28 cellular contexts compared by ENCODE assay signal in genomic region chr9:124032247-124032646, GRCh38. TPM values are rescaled to one million over a fixed set of nuclear protein-coding genes. Genes with fewer than 3 reads are reported as not detected.
DNase-seq lines count a peak whose midpoint lies in the region; ATAC-seq and TF ChIP-seq lines count a peak whose summit lies in the region.
"Had no signal": no experiment of that assay in that cellular context is flagged by ENCODE, and none has a peak within 500 bp of the region (broad histone marks: within the 10 kb centered on the region; RNA-seq: fewer than 3 reads in every experiment).

No MANE protein-coding gene starts in this region.

- DNase-seq in GM23338 (ENCODE audit: low spot score), result peak; percentile 75
- DNase-seq in WTC11 (ENCODE audit: low spot score), result peak; percentile 59
- DNase-seq in neural progenitor cell (ENCODE audit: low spot score), result peak; percentile 47
- no peak for DNase-seq in AG08395 (ENCODE audit: low spot score)
- DNase-seq in stimulated activated CD4-positive, alpha-beta T cell treated with anti-CD3 and anti-CD28 coated beads, Interleukin-2, amount 100 ng/mL, for 48 hours, result no peak
- DNase-seq: activated CD4-positive, alpha-beta T cell treated with anti-CD3 and anti-CD28 coated beads, Interleukin-2, amount 50 U/mL, for 48 hours; activated CD8-positive, alpha-beta memory T cell treated with anti-CD3 and anti-CD28 coated beads, Interleukin-2, amount 50 U/mL, for 4 hours; activated naive CD4-positive, alpha-beta T cell treated with anti-CD3 and anti-CD28 coated beads, Interleukin-2, amount 10 ng/mL, durations not matched to agents 7 days and 5 days; BE2C; CD8-positive, alpha-beta memory T cell; lower lobe of right lung; NCI-H1417 treated with DMSO at 0.1 percent for 48 hours; NCI-H2081; NCI-H226; NCI-H774; SJCRH30; stimulated activated CD4-positive, alpha-beta T cell treated with anti-CD3 and anti-CD28 coated beads, Interleukin-4, amount 100 ng/mL, for 1 hour had no signal

- H3F3A ChIP-seq in GM23338 (replicated peaks; ENCODE audit: low read depth), result no peaks in the 10 kb centered on the region
- H3F3A ChIP-seq in neural progenitor cell (ENCODE audit: low read depth), result peaks cover 19% of the 10 kb centered on the region

- POLR2A ChIA-PET in WTC11 (lab: Charles Lee), result no interaction called here

- no peak for TF ChIP-seq CTCF in GM23338 (conservative IDR thresholded peaks at IDR 0.05; ENCODE audit: low read depth in 2 of 2)
- TF ChIP-seq CTCF in WTC11 (IDR thresholded peaks at IDR 0.05), result no peak
- no peak for TF ChIP-seq CTCF in neural progenitor cell (IDR thresholded peaks at IDR 0.05)

- H3K27me3 ChIP-seq in GM23338 (ENCODE audit: insufficient read depth), result peaks cover 39% of the 10 kb centered on the region
- peaks cover 95% of the 10 kb centered on the region for H3K27me3 ChIP-seq in neural progenitor cell
- H3K27me3 ChIP-seq: right atrium auricular region, SJCRH30 had no signal

- H3K4me3 Mint-ChIP-seq in GM23338, result peak overlapping the region; percentile 25
- H3K4me3 Mint-ChIP-seq in WTC11, result peak overlapping the region; percentile 49
- H3K4me3 Mint-ChIP-seq in neural progenitor cell, result no peak overlapping the region
- H3K4me3 Mint-ChIP-seq: activated naive CD4-positive, alpha-beta T cell treated with anti-CD3 and anti-CD28 coated beads, Interleukin-2, amount 10 ng/mL, durations not matched to agents 7 days and 5 days; CD8-positive, alpha-beta memory T cell; nephron; type B pancreatic cell had no signal

- H3K27me3 Mint-ChIP-seq in GM23338 (ENCODE audit: insufficient read depth, low read depth, poor library complexity) (peaks cover 15% of the 10 kb centered on the region), WTC11 (ENCODE audit: low read depth) (peaks cover 65% of the 10 kb centered on the region), neural progenitor cell (ENCODE audit: insufficient read depth, low read depth) (peaks cover 10% of the 10 kb centered on the region)

- CTCF ChIA-PET in WTC11 (lab: Charles Lee), result interaction anchor here (0.8 to 1.4 kb wide), 7 partner anchors 8 to 177 kb away, joined by 3 to 32 read pairs (median 3); no protein-coding TSS in a partner anchor

- peak overlapping the region; percentile 34 for H2AFZ ChIP-seq in GM23338
- H2AFZ ChIP-seq in neural progenitor cell (replicated peaks), result no peak overlapping the region
- H2AFZ ChIP-seq: parathyroid adenoma had no signal

- H3K4me1 Mint-ChIP-seq in GM23338, result peaks cover 16% of the 10 kb centered on the region
- H3K4me1 Mint-ChIP-seq in WTC11, result peaks cover 9% of the 10 kb centered on the region
- H3K4me1 Mint-ChIP-seq in neural progenitor cell, result peaks cover 4% of the 10 kb centered on the region
- H3K4me1 Mint-ChIP-seq: activated naive CD4-positive, alpha-beta T cell treated with anti-CD3 and anti-CD28 coated beads, Interleukin-2, amount 10 ng/mL, durations not matched to agents 7 days and 5 days had no signal

- no peaks in the 10 kb centered on the region for H3K9me2 ChIP-seq in GM23338 (ENCODE audit: insufficient read depth)

- no peaks in the 10 kb centered on the region for H4K20me1 ChIP-seq in GM23338 (replicated peaks; ENCODE audit: insufficient read depth)
- peaks cover 51% of the 10 kb centered on the region for H4K20me1 ChIP-seq in neural progenitor cell (ENCODE audit: low read depth)

- H3K79me2 ChIP-seq in GM23338 (replicated peaks; ENCODE audit: insufficient read depth), result no peaks in the 10 kb centered on the region
- H3K79me2 ChIP-seq in neural progenitor cell (ENCODE audit: low read depth), result no peaks in the 10 kb centered on the region
- H3K79me2 ChIP-seq: parathyroid adenoma had no signal

- no peak overlapping the region for H3K27ac ChIP-seq in GM23338 (ENCODE audit: low read depth)
- H3K27ac ChIP-seq in neural progenitor cell, result no peak overlapping the region
- H3K27ac ChIP-seq: lower lobe of right lung, parathyroid adenoma, right atrium auricular region, SJCRH30 had no signal

- H3K27ac Mint-ChIP-seq in GM23338 (no peak overlapping the region), WTC11 (no peak overlapping the region), neural progenitor cell (no peak overlapping the region)
- H3K27ac Mint-ChIP-seq: activated naive CD4-positive, alpha-beta T cell treated with anti-CD3 and anti-CD28 coated beads, Interleukin-2, amount 10 ng/mL, durations not matched to agents 7 days and 5 days; CD8-positive, alpha-beta memory T cell; nephron; type B pancreatic cell had no signal

- peak overlapping the region; percentile 72 for H3K4me2 ChIP-seq in GM23338
- H3K4me2 ChIP-seq in neural progenitor cell, result no peak overlapping the region

- ATAC-seq in GM23338, result peak; percentile 81
- peak; percentile 85 for ATAC-seq in WTC11
- no peak for ATAC-seq in HG03175 (IDR thresholded peaks at IDR 0.05; ENCODE audit: unreplicated experiment)
- ATAC-seq in HG03378 (IDR thresholded peaks at IDR 0.05; ENCODE audit: unreplicated experiment), result no peak
- ATAC-seq: activated CD4-positive, CD25-positive, alpha-beta regulatory T cell treated with anti-CD3 and anti-CD28 coated beads, Interleukin-2, amount 50 U/mL, for 24 hours; lower lobe of right lung had no signal

- H3K36me3 ChIP-seq in GM23338 (ENCODE audit: insufficient read depth) (no peaks in the 10 kb centered on the region), neural progenitor cell (no peaks in the 10 kb centered on the region)
- H3K36me3 ChIP-seq: BE2C, lower lobe of right lung, right atrium auricular region, SJCRH30 had no signal

- H3K36me3 Mint-ChIP-seq in GM23338 (ENCODE audit: low read depth), result no peaks in the 10 kb centered on the region
- H3K36me3 Mint-ChIP-seq in WTC11, result no peaks in the 10 kb centered on the region
- H3K36me3 Mint-ChIP-seq in neural progenitor cell, result no peaks in the 10 kb centered on the region
- H3K36me3 Mint-ChIP-seq: activated naive CD4-positive, alpha-beta T cell treated with anti-CD3 and anti-CD28 coated beads, Interleukin-2, amount 10 ng/mL, durations not matched to agents 7 days and 5 days; CD8-positive, alpha-beta memory T cell; type B pancreatic cell had no signal

- H3K4me1 ChIP-seq in GM23338 (ENCODE audit: insufficient read depth), result peaks cover 14% of the 10 kb centered on the region; the same call in 1 of the 2 replicates
- peaks cover 12% of the 10 kb centered on the region for H3K4me1 ChIP-seq in neural progenitor cell
- H3K4me1 ChIP-seq: BE2C, lower lobe of right lung, parathyroid adenoma, right atrium auricular region, SJCRH30 had no signal

- peak overlapping the region; percentile 32; the same call in 1 of the 2 replicates for H3K4me3 ChIP-seq in GM23338
- peak overlapping the region; percentile 24 for H3K4me3 ChIP-seq in iPS-18c (ENCODE audit: insufficient read depth, low read depth, low read length)
- H3K4me3 ChIP-seq in neural progenitor cell, result no peak overlapping the region
- H3K4me3 ChIP-seq: lower lobe of right lung, right atrium auricular region, SJCRH30 had no signal

- H3K9ac ChIP-seq in neural progenitor cell, result no peak overlapping the region
- H3K9ac ChIP-seq: parathyroid adenoma had no signal

- H3K9me3 ChIP-seq in iPS-18c (ENCODE audit: control insufficient read depth, insufficient read depth, low read length), result no peaks in the 10 kb centered on the region
- no peaks in the 10 kb centered on the region for H3K9me3 ChIP-seq in neural progenitor cell (ENCODE audit: low read depth)
- H3K9me3 ChIP-seq: BE2C, lower lobe of right lung, right atrium auricular region, SJCRH30 had no signal

- H3K9me3 Mint-ChIP-seq in GM23338, result no peaks in the 10 kb centered on the region
- no peaks in the 10 kb centered on the region for H3K9me3 Mint-ChIP-seq in WTC11
- no peaks in the 10 kb centered on the region for H3K9me3 Mint-ChIP-seq in neural progenitor cell
- H3K9me3 Mint-ChIP-seq: activated naive CD4-positive, alpha-beta T cell treated with anti-CD3 and anti-CD28 coated beads, Interleukin-2, amount 10 ng/mL, durations not matched to agents 7 days and 5 days; CD8-positive, alpha-beta memory T cell; nephron; type B pancreatic cell had no signal

TF ChIP-seq in GM23338, 12 proteins besides CTCF, POLR2A, EP300 and RAD21 (continues in another document):
- TF ChIP-seq JUNB (IDR thresholded peaks at IDR 0.05; ENCODE audit: unreplicated experiment), result no peak
- TF ChIP-seq NANOG (IDR thresholded peaks at IDR 0.05; ENCODE audit: borderline replicate concordance), result no peak
- TF ChIP-seq CREB1 (CRISPR knock-in tag; IDR thresholded peaks at IDR 0.05; ENCODE audit: low read depth), result no peak; the same call in 1 of the 2 replicates

TF ChIP-seq in WTC11, 78 proteins besides CTCF, POLR2A, EP300 and RAD21 (continues in another document):
- TF ChIP-seq, protein P1, sequence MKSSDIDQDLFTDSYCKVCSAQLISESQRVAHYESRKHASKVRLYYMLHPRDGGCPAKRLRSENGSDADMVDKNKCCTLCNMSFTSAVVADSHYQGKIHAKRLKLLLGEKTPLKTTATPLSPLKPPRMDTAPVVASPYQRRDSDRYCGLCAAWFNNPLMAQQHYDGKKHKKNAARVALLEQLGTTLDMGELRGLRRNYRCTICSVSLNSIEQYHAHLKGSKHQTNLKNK (CRISPR knock-in tag; IDR thresholded peaks at IDR 0.05), result no peak
- TF ChIP-seq PRDM15 (CRISPR knock-in tag; IDR thresholded peaks at IDR 0.05), result no peak

RNA-seq across cellular contexts. Expression of gene LHX2, which starts 20.7 kb away (rescaled TPM):
- total RNA-seq in GM23338 (2014; rRNA removed; shearing (Covaris generic)), result 0.19 and 1.7 TPM in 2 replicates
- polyA plus RNA-seq in GM23338 (2016; fragmentation: Nextera tagmentation; extraction: Ambion mirVana), result 0.45 TPM in 1 of 2 replicates, not detected in the other
- total RNA-seq in WTC11 (2021) (0.42 to 0.50 TPM in 2 of 3 replicates, not detected in the other), neural progenitor cell (ENCODE audit: low replicate concordance) (36.3 and 59.5 TPM in 2 replicates)
- total RNA-seq: CD8-positive, alpha-beta memory T cell; epithelial cell of proximal tubule; lower lobe of right lung; subcutaneous adipose tissue; T-helper 1 cell treated with Interleukin-12 subunit alpha and Interleukin-12 subunit beta and Interleukin-4 antibody, amounts not matched to agents 30 ng/mL and 1 ng/mL, for 36 hours had no signal
- polyA plus RNA-seq: CD8-positive, alpha-beta memory T cell had no signal

Comparison
In these comparisons a context has a peak if more than half of its experiments do, and no peak if none do; other contexts are left out.
1. ATAC-seq: peak in GM23338 (single experiment) and WTC11 (single experiment); none in HG03175 (single experiment) and HG03378 (single experiment).
2. DNase-seq: peak in GM23338 (single experiment), WTC11 (single experiment) and neural progenitor cell (single experiment); none in AG08395 (single experiment) and stimulated activated CD4-positive, alpha-beta T cell treated with anti-CD3 and anti-CD28 coated beads, Interleukin-2, amount 100 ng/mL, for 48 hours (0 of 2).
3. RNA of gene LHX2, which starts 20.7 kb away (total RNA-seq): 36.3 to 59.5 TPM in neural progenitor cell; 0.19 to 1.7 TPM in GM23338 and 0.42 to 0.50 TPM in WTC11; every median in the first group is over 10 times any median in the second.